ENCODE assay signal across 16 cellular contexts in the genomic region with DNA sequence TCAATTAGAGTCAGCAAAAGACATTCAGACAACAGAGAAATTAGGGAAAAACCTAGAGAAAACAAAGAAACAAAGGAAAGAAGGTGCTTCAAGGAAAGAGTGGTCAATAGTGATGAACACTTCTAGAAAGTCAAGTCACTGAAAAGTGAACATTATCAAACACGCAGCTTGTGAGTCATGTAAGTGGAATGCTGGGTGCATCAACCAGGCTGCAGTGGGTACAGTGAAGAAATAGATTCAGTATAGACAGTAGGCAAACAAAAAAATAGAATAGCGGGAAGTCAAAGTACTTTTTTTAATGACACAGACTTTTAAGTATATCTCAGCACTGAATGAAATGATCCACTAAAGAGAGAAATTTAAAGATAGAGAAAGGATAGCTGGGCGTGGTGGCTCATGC.
A peak's percentile ranks its signal among the peaks of the same experiment; 100 is the strongest.
DNase-seq lines count a peak whose midpoint lies in the region; ATAC-seq and TF ChIP-seq lines count a peak whose summit lies in the region.
"Had no signal": no experiment of that assay in that cellular context is flagged by ENCODE, and none has a peak within 500 bp of the region (broad histone marks: within the 10 kb centered on the region; RNA-seq: fewer than 3 reads in every experiment).

No MANE protein-coding gene starts in this region.

- POLR2A ChIA-PET in CD8-positive, alpha-beta memory T cell (lab: Charles Lee) = no interaction called here

- H3K27me3 Mint-ChIP-seq in CD8-positive, alpha-beta memory T cell = no peaks in the 10 kb centered on the region
- H3K27me3 Mint-ChIP-seq: brain, T-helper 17 cell had no signal

- intact Hi-C loops in left lung (cut with DNase I) = no loop called here
- intact Hi-C loops in psoas muscle (cut with DNase I) = no loop called here

- no peaks in the 10 kb centered on the region for H3K36me3 Mint-ChIP-seq in CD8-positive, alpha-beta memory T cell
- H3K36me3 Mint-ChIP-seq: brain had no signal

- no peaks in the 10 kb centered on the region for H3K36me3 ChIP-seq in MG63
- H3K36me3 ChIP-seq in left lung = no peaks in the 10 kb centered on the region
- no peaks in the 10 kb centered on the region for H3K36me3 ChIP-seq in psoas muscle (ENCODE audit: insufficient read depth in 1 of 2, low read depth in 1 of 2)
- H3K36me3 ChIP-seq in CD8-positive, alpha-beta memory T cell (ENCODE audit: insufficient read depth, low read length) = no peaks in the 10 kb centered on the region
- H3K36me3 ChIP-seq: BLaER1 treated with 17β-estradiol and CSF1 and Interleukin-3, amounts not matched to agents 10 nM and 100 nM; sigmoid colon had no signal

- no peak for TF ChIP-seq CTCF in cardiac fibroblast (IDR thresholded peaks at IDR 0.05; ENCODE audit: low read depth, low read length)
- no peak for TF ChIP-seq CTCF in left lung (IDR thresholded peaks at IDR 0.05)
- no peak for TF ChIP-seq CTCF in psoas muscle (IDR thresholded peaks at IDR 0.05)

- no peaks in the 10 kb centered on the region for H3K4me1 Mint-ChIP-seq in CD8-positive, alpha-beta memory T cell
- H3K4me1 Mint-ChIP-seq: GM23338, T-helper 17 cell had no signal

- 64 to 66% (median 66%) methylated on average over 3 of the region's 3 CpGs for WGBS in psoas muscle, 3 donors

- H3K4me1 ChIP-seq in left lung = peaks cover 4 to 17% of the 10 kb centered on the region in 2 donors
- no peaks in the 10 kb centered on the region for H3K4me1 ChIP-seq in psoas muscle
- no peaks in the 10 kb centered on the region for H3K4me1 ChIP-seq in CD8-positive, alpha-beta memory T cell (ENCODE audit: insufficient read depth, low read length)

- H3K4me3 Mint-ChIP-seq in CD8-positive, alpha-beta memory T cell = no peak overlapping the region
- H3K4me3 Mint-ChIP-seq: brain, GM23338, T-helper 17 cell had no signal

- no peak overlapping the region for H3K27ac Mint-ChIP-seq in CD8-positive, alpha-beta memory T cell
- H3K27ac Mint-ChIP-seq: brain, GM23338, T-helper 17 cell had no signal

- peaks cover 0 to 16% (median 3%) of the 10 kb centered on the region in 5 donors for H3K9me3 Mint-ChIP-seq in CD8-positive, alpha-beta memory T cell
- H3K9me3 Mint-ChIP-seq: brain, GM23338 had no signal

- ATAC-seq in left lung (peak; percentile 32), psoas muscle (no peak)
- ATAC-seq: GM23338; stimulated activated naive CD8-positive, alpha-beta T cell treated with anti-CD3 and anti-CD28 coated beads, Interleukin-15, Interleukin-2, amounts not matched to agents 100 U/mL and 50 U/mL, for 24 hours; T-helper 17 cell had no signal

- H3K27ac ChIP-seq in left lung (no peak overlapping the region), psoas muscle (no peak overlapping the region)
- no peak overlapping the region for H3K27ac ChIP-seq in CD8-positive, alpha-beta memory T cell (ENCODE audit: low read depth, low read length)
- H3K27ac ChIP-seq: BLaER1 treated with 17β-estradiol and CSF1 and Interleukin-3, amounts not matched to agents 10 nM and 100 nM; HL-60; sigmoid colon had no signal

- H3K27me3 ChIP-seq in MG63 (no peaks in the 10 kb centered on the region), left lung (no peaks in the 10 kb centered on the region), psoas muscle (ENCODE audit: insufficient read depth in 3 of 3, low read length in 2 of 3) (no peaks in the 10 kb centered on the region)
- no peaks in the 10 kb centered on the region for H3K27me3 ChIP-seq in CD8-positive, alpha-beta memory T cell (ENCODE audit: insufficient read depth, low read length, poor library complexity, severe bottlenecking)
- H3K27me3 ChIP-seq: BLaER1 treated with 17β-estradiol and CSF1 and Interleukin-3, amounts not matched to agents 10 nM and 100 nM; sigmoid colon had no signal

- CTCF ChIA-PET in CD8-positive, alpha-beta memory T cell (lab: Charles Lee) = no interaction called here

- peak; percentile 39 for DNase-seq in Daoy (ENCODE audit: low read depth)
- peak; percentile 13 for DNase-seq in MG63
- peak; percentile 49 to 62 for DNase-seq in cardiac fibroblast (ENCODE audit: low read depth in 2 of 2)
- no peak for DNase-seq in left lung
- DNase-seq in psoas muscle = no peak
- no peak for DNase-seq in CD8-positive, alpha-beta memory T cell
- DNase-seq in SIG-M5 (lab: John Stamatoyannopoulos, UW) = no peak
- no peak for DNase-seq in retina
- DNase-seq: activated effector memory CD4-positive, alpha-beta T cell treated with Interleukin-2 at 50 U/mL for 16 hours; sigmoid colon; stimulated activated naive CD8-positive, alpha-beta T cell treated with anti-CD3 and anti-CD28 coated beads, Interleukin-15, Interleukin-2, amounts not matched to agents 100 U/mL and 50 U/mL, for 24 hours; T-helper 17 cell had no signal

- H3K9me3 ChIP-seq in MG63 (no peaks in the 10 kb centered on the region), left lung (no peaks in the 10 kb centered on the region), psoas muscle (no peaks in the 10 kb centered on the region)
- no peaks in the 10 kb centered on the region for H3K9me3 ChIP-seq in CD8-positive, alpha-beta memory T cell (ENCODE audit: low read length)
- H3K9me3 ChIP-seq: BLaER1 treated with 17β-estradiol and CSF1 and Interleukin-3, amounts not matched to agents 10 nM and 100 nM; sigmoid colon had no signal

- no peak overlapping the region for H3K4me3 ChIP-seq in MG63
- no peak overlapping the region for H3K4me3 ChIP-seq in cardiac fibroblast (replicated peaks in 1 of 2; ENCODE audit: low read depth in 2 of 2, low read length in 2 of 2)
- H3K4me3 ChIP-seq in left lung = no peak overlapping the region
- no peak overlapping the region for H3K4me3 ChIP-seq in psoas muscle
- H3K4me3 ChIP-seq in CD8-positive, alpha-beta memory T cell (ENCODE audit: low read length) = no peak overlapping the region
- H3K4me3 ChIP-seq: BLaER1 treated with 17β-estradiol and CSF1 and Interleukin-3, amounts not matched to agents 10 nM and 100 nM; GM23338; sigmoid colon had no signal

Comparison
In these comparisons a context has a peak if more than half of its experiments do, and no peak if none do; other contexts are left out.
1. DNase-seq: peak in Daoy (single experiment), MG63 (single experiment) and cardiac fibroblast (2 of 2); none in left lung (0 of 2), psoas muscle (0 of 2), CD8-positive, alpha-beta memory T cell (0 of 5), SIG-M5 (single experiment) and retina (single experiment).